ENCODE assay signal across 8 cellular contexts in the genomic region with DNA sequence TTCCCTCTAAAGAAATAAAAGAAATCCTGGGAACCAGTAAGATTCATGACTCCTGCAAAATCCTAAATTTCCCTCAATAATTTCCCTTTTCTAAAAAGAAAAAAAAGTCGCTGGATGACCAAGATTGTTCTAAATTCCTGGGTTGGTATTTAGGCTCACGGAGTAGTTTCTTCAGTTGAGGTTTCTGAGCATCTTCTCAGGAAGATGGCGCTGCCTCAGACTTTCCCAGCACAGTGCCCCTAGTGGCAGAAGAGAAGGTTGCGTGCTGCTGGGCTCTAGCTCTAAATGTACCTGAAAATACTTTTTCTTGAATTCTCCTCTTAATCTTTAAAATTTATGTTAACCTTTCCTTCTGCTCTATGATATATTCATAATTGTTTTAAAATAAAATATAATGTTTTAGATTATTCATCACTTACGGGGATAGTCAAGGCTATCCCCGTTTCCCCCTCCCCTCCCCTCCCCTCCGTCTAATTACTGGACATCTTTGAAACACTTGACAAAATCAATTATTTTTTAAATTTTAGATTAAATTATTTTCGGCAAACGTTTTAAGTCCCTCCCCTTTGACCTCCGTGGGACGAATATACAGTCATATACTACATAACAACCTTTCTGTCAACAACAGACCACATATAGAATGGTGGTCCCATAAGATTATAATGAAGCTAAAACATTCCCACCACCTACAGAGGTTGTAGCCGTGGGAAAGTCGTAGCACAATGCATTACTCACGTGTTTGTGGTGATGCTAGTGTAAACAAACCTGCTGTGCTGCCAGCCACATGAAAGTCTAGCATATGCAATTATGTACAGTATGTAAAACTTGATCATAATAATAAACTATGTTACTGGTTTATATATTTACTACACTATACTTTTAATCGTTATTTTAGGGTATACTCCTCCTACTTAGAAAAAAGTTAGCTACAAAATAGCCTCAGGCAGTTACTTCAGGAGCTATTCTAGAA. TPM values are rescaled to one million over a fixed set of nuclear protein-coding genes. Genes with fewer than 3 reads are reported as not detected.
A peak's percentile ranks its signal among the peaks of the same experiment; 100 is the strongest.
DNase-seq lines count a peak whose midpoint lies in the region; ATAC-seq and TF ChIP-seq lines count a peak whose summit lies in the region.

No MANE protein-coding gene starts in this region.

- H3K27me3 ChIP-seq in adrenal gland = no peaks in the 10 kb centered on the region

- POLR2A ChIA-PET in GM10248 (lab: Yijun Ruan, JAX) = no interaction called here

- TF ChIP-seq CTCF in GM10248 (IDR thresholded peaks at IDR 0.05; ENCODE audit: control extremely low read depth, extremely low read depth, low read depth, missing control alignments) (peak; percentile 78), adrenal gland (IDR thresholded peaks at IDR 0.05) (peak; percentile 53 to 83 (median 68))

- CTCF ChIA-PET in GM10248 (lab: Yijun Ruan, JAX) = interaction anchor here (0.6 to 3.2 kb wide), 28 partner anchors 9 to 546 kb away, joined by 3 to 21 read pairs (median 4); no protein-coding TSS in a partner anchor

- WGBS in adrenal gland, 4 donors = 59 to 66% (median 63%) methylated on average over 15 of the region's 15 CpGs

- H3K9me3 ChIP-seq in adrenal gland (replicated peaks in 1 of 3) = no peaks in the 10 kb centered on the region

- TF ChIP-seq POLR2A in adrenal gland (IDR thresholded peaks at IDR 0.05) = no peak

- intact Hi-C loops in adrenal gland (cut with DNase I) = no loop called here

- no peak overlapping the region for H3K27ac ChIP-seq in adrenal gland

- peaks cover 0 to 7% of the 10 kb centered on the region in 2 donors for H3K4me1 ChIP-seq in adrenal gland (replicated peaks in 1 of 2)

- H3K36me3 ChIP-seq in adrenal gland (replicated peaks in 1 of 2) = no peaks in the 10 kb centered on the region

- DNase-seq in GM10248 (ENCODE audit: extremely low spot score) (peak; percentile 48), T-helper 1 cell (peak; percentile 10 to 48 (median 44)), adrenal gland (peak in 6 of 7 donors; percentile 37 to 62 (median 58)), kidney tubule cell (ENCODE audit: low spot score) (peak; percentile 50), KG1 (lab: John Stamatoyannopoulos, UW) (no peak)
- peak; percentile 18 for DNase-seq in stimulated activated CD8-positive, alpha-beta memory T cell treated with anti-CD3 and anti-CD28 coated beads, Interleukin-15, amount 100 ng/mL, for 24 hours (ENCODE audit: low read depth)

- ATAC-seq in HG03280 (IDR thresholded peaks at IDR 0.05; ENCODE audit: unreplicated experiment) (peak; percentile 67), HG03139 (IDR thresholded peaks at IDR 0.05; ENCODE audit: unreplicated experiment) (no peak)

- no peak overlapping the region for H3K4me3 ChIP-seq in adrenal gland

RNA-seq across cellular contexts. Expression of a gene that starts 41.0 kb away (rescaled TPM):
- 10 to 100 TPM; 17.2 to 47.3 (median 35.4) TPM for total RNA-seq in adrenal gland
- 10 to 100 TPM; 29.4 to 59.8 (median 37.9) TPM for polyA plus RNA-seq in adrenal gland
